Comparison of ENCODE assay signal across 14 cellular contexts in genomic region chr11:128809128-128809527, GRCh38. TPM values are rescaled to one million over a fixed set of nuclear protein-coding genes. Genes with fewer than 3 reads are reported as not detected.
"Had no signal": no experiment of that assay in that cellular context is flagged by ENCODE, and none has a peak within 500 bp of the region (broad histone marks: within the 10 kb centered on the region; RNA-seq: fewer than 3 reads in every experiment).

No MANE protein-coding gene starts in this region.

- ATAC-seq: lower lobe of right lung, WTC11 had no signal

- DNase-seq: activated naive CD4-positive, alpha-beta T cell treated with anti-CD3 and anti-CD28 coated beads, Interleukin-2, amount 50 U/mL, for 16 hours; amniotic stem cell; dermis blood vessel endothelial cell; hypothalamus; lower lobe of right lung; midbrain; stimulated activated naive CD4-positive, alpha-beta T cell had no signal

- H3K27ac Mint-ChIP-seq: brain, type B pancreatic cell, WTC11 had no signal

- H3K9me3 ChIP-seq: lower lobe of right lung, right atrium auricular region, suprapubic skin had no signal

- H3K36me3 ChIP-seq: right atrium auricular region had no signal

- H3K4me3 Mint-ChIP-seq: brain, type B pancreatic cell, WTC11 had no signal

- H3K9me3 Mint-ChIP-seq: brain, type B pancreatic cell had no signal

- H3K27me3 Mint-ChIP-seq: type B pancreatic cell had no signal

- H3K36me3 Mint-ChIP-seq: brain, WTC11 had no signal

- H3K27ac ChIP-seq: lower lobe of right lung, right atrium auricular region, suprapubic skin had no signal

- H3K27me3 ChIP-seq: right atrium auricular region, suprapubic skin had no signal

- H3K4me1 ChIP-seq: right atrium auricular region, suprapubic skin had no signal

- H3K4me3 ChIP-seq: lower lobe of right lung, right atrium auricular region, suprapubic skin had no signal

RNA-seq across cellular contexts. Expression of gene KCNJ1, which starts 58.0 kb away (rescaled TPM):
- total RNA-seq: cerebellum, posterior vena cava, right atrium auricular region had no signal
